12 cellular contexts compared by ENCODE assay signal in genomic region chr2:66688951-66689350, GRCh38.
"Had no signal": no experiment of that assay in that cellular context is flagged by ENCODE, and none has a peak within 500 bp of the region (broad histone marks: within the 10 kb centered on the region; RNA-seq: fewer than 3 reads in every experiment).

No MANE protein-coding gene starts in this region.

- H3K36me3 ChIP-seq: thyroid gland had no signal

- H3K4me1 ChIP-seq: thyroid gland had no signal

- DNase-seq: activated CD4-positive, alpha-beta T cell treated with anti-CD3 and anti-CD28 coated beads, Interleukin-2, amount 50 U/mL, for 48 hours; activated naive CD4-positive, alpha-beta T cell treated with anti-CD3 and anti-CD28 coated beads, Interleukin-2, amount 10 ng/mL, durations not matched to agents 7 days and 5 days; activated T-cell treated with anti-CD3 and anti-CD28 coated beads, Interleukin-2, amount 50 U/mL, for 1 hour; foreskin keratinocyte; head of caudate nucleus; immature natural killer cell; mucosa of descending colon; natural killer cell; stimulated activated CD4-positive, alpha-beta T cell treated with anti-CD3 and anti-CD28 coated beads, Interleukin-1b, Interleukin-23, amount 100 ng/mL, for 48 hours; thyroid gland had no signal

- H3K27me3 ChIP-seq: foreskin keratinocyte had no signal

- ATAC-seq: foreskin keratinocyte, mucosa of descending colon, natural killer cell had no signal

- H3K9me3 ChIP-seq: mucosa of descending colon, thyroid gland had no signal

- H3K4me3 ChIP-seq: coronary artery, mucosa of descending colon, thyroid gland had no signal

- H3K27ac ChIP-seq: coronary artery, foreskin keratinocyte, VCaP had no signal
